25 cellular contexts compared by ENCODE assay signal in genomic region chr22:37139762-37140161, GRCh38. TPM values are rescaled to one million over a fixed set of nuclear protein-coding genes. Genes with fewer than 3 reads are reported as not detected.
DNase-seq lines count a peak whose midpoint lies in the region; ATAC-seq and TF ChIP-seq lines count a peak whose summit lies in the region.
"Had no signal": no experiment of that assay in that cellular context is flagged by ENCODE, and none has a peak within 500 bp of the region (broad histone marks: within the 10 kb centered on the region; RNA-seq: fewer than 3 reads in every experiment).

No MANE protein-coding gene starts in this region.

- WGBS in adrenal gland, 4 donors = 79 to 95% (median 83%) methylated on average over 2 to 7 of the region's 7 CpGs; no CpG with 5 or more reads in 1 of the 4 donors

- peaks cover 86% of the 10 kb centered on the region for H3K36me3 Mint-ChIP-seq in activated CD4-positive, alpha-beta T cell treated with anti-CD3 and anti-CD28 coated beads for 36 hours (ENCODE audit: low read depth)
- H3K36me3 Mint-ChIP-seq in activated B cell treated with CpG ODN at 0.5 μM for 24 hours (ENCODE audit: low read depth) = no peaks in the 10 kb centered on the region
- H3K36me3 Mint-ChIP-seq in natural killer cell treated with Interleukin-12 subunit alpha and Interleukin-12 subunit beta and Interleukin-15 and Interleukin-18, amount 100 ng/mL, for 72 hours = peaks cover 37% of the 10 kb centered on the region
- H3K36me3 Mint-ChIP-seq: IgD-negative memory B cell had no signal

- H3K36me3 ChIP-seq in adrenal gland (replicated peaks in 1 of 2) = no peaks in the 10 kb centered on the region
- H3K36me3 ChIP-seq: BE2C, cardiac muscle cell had no signal

- TF ChIP-seq POLR2A in adrenal gland (IDR thresholded peaks at IDR 0.05) = no peak

- H3K27me3 ChIP-seq in adrenal gland = no peaks in the 10 kb centered on the region
- H3K27me3 ChIP-seq: BE2C, cardiac muscle cell had no signal

- H3K4me1 Mint-ChIP-seq in activated CD4-positive, alpha-beta T cell treated with anti-CD3 and anti-CD28 coated beads for 36 hours = peaks cover 56% of the 10 kb centered on the region
- peaks cover 20% of the 10 kb centered on the region for H3K4me1 Mint-ChIP-seq in activated B cell treated with CpG ODN at 0.5 μM for 24 hours
- peaks cover 70 to 81% of the 10 kb centered on the region in 2 donors for H3K4me1 Mint-ChIP-seq in natural killer cell treated with Interleukin-12 subunit alpha and Interleukin-12 subunit beta and Interleukin-15 and Interleukin-18, amount 100 ng/mL, for 72 hours (ENCODE audit: low read depth in 2 of 2)

- H3K4me3 Mint-ChIP-seq in activated CD4-positive, alpha-beta T cell treated with anti-CD3 and anti-CD28 coated beads for 36 hours = no peak overlapping the region
- no peak overlapping the region for H3K4me3 Mint-ChIP-seq in activated B cell treated with CpG ODN at 0.5 μM for 24 hours
- H3K4me3 Mint-ChIP-seq in natural killer cell treated with Interleukin-12 subunit alpha and Interleukin-12 subunit beta and Interleukin-15 and Interleukin-18, amount 100 ng/mL, for 72 hours = peak overlapping the region; percentile 78
- H3K4me3 Mint-ChIP-seq: activated CD4-positive, alpha-beta T cell treated with anti-CD3 and anti-CD28 coated beads, Interleukin-2, amount 10 ng/mL, durations not matched to agents 7 days and 5 days; activated T-cell treated with anti-CD3 and anti-CD28 coated beads, Interleukin-2, amount 50 U/mL, for 4 hours; dendritic cell treated with granulocyte-macrophage colony-stimulating factor and Interleukin-4, amounts not matched to agents 40 ng/mL and 50 ng/mL, for 4 days; IgD-negative memory B cell; naive thymus-derived CD4-positive, alpha-beta T cell had no signal

- H3K9me3 Mint-ChIP-seq in activated CD4-positive, alpha-beta T cell treated with anti-CD3 and anti-CD28 coated beads for 36 hours (ENCODE audit: low read depth) = no peaks in the 10 kb centered on the region
- H3K9me3 Mint-ChIP-seq in activated B cell treated with CpG ODN at 0.5 μM for 24 hours = no peaks in the 10 kb centered on the region
- no peaks in the 10 kb centered on the region for H3K9me3 Mint-ChIP-seq in natural killer cell treated with Interleukin-12 subunit alpha and Interleukin-12 subunit beta and Interleukin-15 and Interleukin-18, amount 100 ng/mL, for 72 hours
- H3K9me3 Mint-ChIP-seq: activated CD4-positive, alpha-beta T cell treated with anti-CD3 and anti-CD28 coated beads, Interleukin-2, amount 10 ng/mL, durations not matched to agents 7 days and 5 days; activated T-cell treated with anti-CD3 and anti-CD28 coated beads, Interleukin-2, amount 50 U/mL, for 4 hours; dendritic cell treated with granulocyte-macrophage colony-stimulating factor and Interleukin-4, amounts not matched to agents 40 ng/mL and 50 ng/mL, for 4 days; IgD-negative memory B cell; naive thymus-derived CD4-positive, alpha-beta T cell had no signal

- DNase-seq in activated CD4-positive, alpha-beta T cell treated with anti-CD3 and anti-CD28 coated beads for 36 hours = no peak
- DNase-seq in activated CD4-positive, alpha-beta T cell treated with anti-CD3 and anti-CD28 coated beads for 4 hours = no peak
- no peak for DNase-seq in GM12864 (ENCODE audit: low read depth)
- no peak for DNase-seq in activated B cell treated with CpG ODN at 0.5 μM for 24 hours
- no peak for DNase-seq in natural killer cell treated with Interleukin-12 subunit alpha and Interleukin-12 subunit beta and Interleukin-15 and Interleukin-18, amount 100 ng/mL, for 72 hours (ENCODE audit: low spot score)
- DNase-seq in SIG-M5 (lab: John Stamatoyannopoulos, UW) = no peak
- no peak for DNase-seq in epidermal melanocyte (ENCODE audit: insufficient read length, low spot score)
- no peak for DNase-seq in adrenal gland
- DNase-seq: activated CD4-positive, alpha-beta T cell treated with anti-CD3 and anti-CD28 coated beads, Interleukin-2, amount 10 ng/mL, durations not matched to agents 7 days and 5 days; activated T-cell treated with anti-CD3 and anti-CD28 coated beads, Interleukin-2, amount 50 U/mL, for 4 hours; amniotic stem cell; BE2C; kidney; mammary epithelial cell; MM.1S; naive thymus-derived CD4-positive, alpha-beta T cell; NCI-H1694; NCI-H345 had no signal

- intact Hi-C loops in activated CD4-positive, alpha-beta T cell treated with anti-CD3 and anti-CD28 coated beads for 36 hours (cut with DNase I, micrococcal nuclease) = loop anchor here in 1 of 2 experiments (1.0 kb wide), 1 partner anchor 10 kb away; the partner anchor contains the start of gene IL2RB
- intact Hi-C loops in activated B cell treated with CpG ODN at 0.5 μM for 24 hours (cut with micrococcal nuclease) (loop anchor here (1.0 to 5.0 kb wide), 2 partner anchors 17 to 62 kb away; no protein-coding TSS in a partner anchor), adrenal gland (cut with DNase I) (no loop called here)

- H3K27me3 Mint-ChIP-seq in activated CD4-positive, alpha-beta T cell treated with anti-CD3 and anti-CD28 coated beads for 36 hours = no peaks in the 10 kb centered on the region
- no peaks in the 10 kb centered on the region for H3K27me3 Mint-ChIP-seq in activated B cell treated with CpG ODN at 0.5 μM for 24 hours
- no peaks in the 10 kb centered on the region for H3K27me3 Mint-ChIP-seq in natural killer cell treated with Interleukin-12 subunit alpha and Interleukin-12 subunit beta and Interleukin-15 and Interleukin-18, amount 100 ng/mL, for 72 hours
- H3K27me3 Mint-ChIP-seq: activated CD4-positive, alpha-beta T cell treated with anti-CD3 and anti-CD28 coated beads, Interleukin-2, amount 10 ng/mL, durations not matched to agents 7 days and 5 days; IgD-negative memory B cell; naive thymus-derived CD4-positive, alpha-beta T cell had no signal

- peak overlapping the region; percentile 93 for H3K27ac Mint-ChIP-seq in activated CD4-positive, alpha-beta T cell treated with anti-CD3 and anti-CD28 coated beads for 36 hours
- H3K27ac Mint-ChIP-seq in activated B cell treated with CpG ODN at 0.5 μM for 24 hours = peak overlapping the region; percentile 51
- peak overlapping the region; percentile 90 to 93 for H3K27ac Mint-ChIP-seq in natural killer cell treated with Interleukin-12 subunit alpha and Interleukin-12 subunit beta and Interleukin-15 and Interleukin-18, amount 100 ng/mL, for 72 hours
- H3K27ac Mint-ChIP-seq: activated CD4-positive, alpha-beta T cell treated with anti-CD3 and anti-CD28 coated beads, Interleukin-2, amount 10 ng/mL, durations not matched to agents 7 days and 5 days; dendritic cell treated with granulocyte-macrophage colony-stimulating factor and Interleukin-4, amounts not matched to agents 40 ng/mL and 50 ng/mL, for 4 days had no signal

- TF ChIP-seq CTCF in GM12864 (IDR thresholded peaks at IDR 0.05; ENCODE audit: low read depth, low read length, missing control alignments) (peak; percentile 7), activated B cell treated with CpG ODN at 0.5 μM for 24 hours (IDR thresholded peaks at IDR 0.05) (no peak), adrenal gland (IDR thresholded peaks at IDR 0.05) (no peak)

- POLR2A ChIA-PET in activated CD4-positive, alpha-beta T cell treated with anti-CD3 and anti-CD28 coated beads for 36 hours (lab: Charles Lee) = interaction anchor here (1.2 to 1.3 kb wide), 2 partner anchors 22 to 24 kb away, joined by 3 read pairs; no protein-coding TSS in a partner anchor
- POLR2A ChIA-PET in activated B cell treated with CpG ODN at 0.5 μM for 24 hours (lab: Charles Lee) = interaction anchor here (0.5 to 2.9 kb wide), 4 partner anchors 10 to 20 kb away, joined by 3 to 10 read pairs (median 8); partner anchors contain the start of gene IL2RB

- no peaks in the 10 kb centered on the region for H3K9me3 ChIP-seq in adrenal gland (replicated peaks in 1 of 3)
- H3K9me3 ChIP-seq: BE2C had no signal

- no peaks in the 10 kb centered on the region for H3K4me1 ChIP-seq in adrenal gland (replicated peaks in 1 of 2)
- H3K4me1 ChIP-seq: BE2C had no signal

- no peak overlapping the region for H3K4me3 ChIP-seq in GM12864 (ENCODE audit: low read depth, low read length)
- no peak overlapping the region for H3K4me3 ChIP-seq in adrenal gland
- H3K4me3 ChIP-seq: cardiac muscle cell had no signal

- ATAC-seq in activated CD4-positive, alpha-beta T cell treated with anti-CD3 and anti-CD28 coated beads for 36 hours = no peak
- ATAC-seq in activated B cell treated with CpG ODN at 0.5 μM for 24 hours (ENCODE audit: low read depth) = peak; percentile 62
- peak; percentile 31 to 59 for ATAC-seq in natural killer cell treated with Interleukin-12 subunit alpha and Interleukin-12 subunit beta and Interleukin-15 and Interleukin-18, amount 100 ng/mL, for 72 hours
- ATAC-seq: naive thymus-derived CD4-positive, alpha-beta T cell had no signal

- H3K27ac ChIP-seq in adrenal gland = no peak overlapping the region
- H3K27ac ChIP-seq: cardiac muscle cell, HL-60 had no signal

- CTCF ChIA-PET in activated CD4-positive, alpha-beta T cell treated with anti-CD3 and anti-CD28 coated beads for 36 hours (lab: Charles Lee) = interaction anchor here (0.5 to 3.1 kb wide), 10 partner anchors 9 to 134 kb away, joined by 3 to 18 read pairs (median 4); partner anchors contain the start of gene IL2RB
- CTCF ChIA-PET in activated B cell treated with CpG ODN at 0.5 μM for 24 hours (lab: Charles Lee) = interaction anchor here (0.6 to 1.1 kb wide), 2 partner anchors 11 to 23 kb away, joined by 3 read pairs; no protein-coding TSS in a partner anchor

RNA-seq across cellular contexts. Expression of gene IL2RB, which starts 10.0 kb away (rescaled TPM):
- 100 to 1,000 TPM; 204 to 231 TPM for total RNA-seq in activated CD4-positive, alpha-beta T cell treated with anti-CD3 and anti-CD28 coated beads for 36 hours
- total RNA-seq in activated B cell treated with CpG ODN at 0.5 μM for 24 hours (11.0 and 12.7 TPM in 2 replicates), adrenal gland (1 to 10 TPM in 5 of 8 donors, under 1 TPM in 3; 0.43 to 2.1 (median 1.4) TPM)
- 100 to 1,000 TPM; 508 to 635 TPM for total RNA-seq in natural killer cell treated with Interleukin-12 subunit alpha and Interleukin-12 subunit beta and Interleukin-15 and Interleukin-18, amount 100 ng/mL, for 72 hours
- polyA plus RNA-seq in adrenal gland = under 1 TPM; 0.34 to 0.48 (median 0.40) TPM
- total RNA-seq: A172 had no signal
- polyA plus RNA-seq: cardiac muscle cell had no signal

RNA-seq across cellular contexts. Expression of gene TMPRSS6, which starts 30.2 kb away (rescaled TPM):
- 10 to 100 TPM; 17.6 to 20.2 TPM for total RNA-seq in activated CD4-positive, alpha-beta T cell treated with anti-CD3 and anti-CD28 coated beads for 36 hours
- 4.6 and 5.4 TPM in 2 replicates for total RNA-seq in activated B cell treated with CpG ODN at 0.5 μM for 24 hours
- 1 to 10 TPM; 1.8 to 1.9 TPM for total RNA-seq in natural killer cell treated with Interleukin-12 subunit alpha and Interleukin-12 subunit beta and Interleukin-15 and Interleukin-18, amount 100 ng/mL, for 72 hours
- total RNA-seq in adrenal gland = 1 to 10 TPM in 1 of 8 donors, under 1 TPM in 2, not detected in 5; under 0.01 to 1.2 (median 0.14) TPM
- under 1 TPM in 2 of 3 donors, not detected in 1; 0.07 to 0.08 TPM for polyA plus RNA-seq in adrenal gland
- total RNA-seq: A172, cardiac muscle cell, fibroblast of villous mesenchyme, mammary epithelial cell, subcutaneous adipose tissue had no signal
- polyA plus RNA-seq: IgD-negative memory B cell; mammary epithelial cell; naive thymus-derived CD4-positive, alpha-beta T cell had no signal

RNA-seq across cellular contexts. Expression of gene C1QTNF6, which starts 48.3 kb away (rescaled TPM):
- 1 to 10 TPM; 8.4 to 8.7 TPM for total RNA-seq in activated CD4-positive, alpha-beta T cell treated with anti-CD3 and anti-CD28 coated beads for 36 hours
- total RNA-seq in activated B cell treated with CpG ODN at 0.5 μM for 24 hours (5.2 and 8.2 TPM in 2 replicates), adrenal gland (10 to 100 TPM in 1 of 8 donors, 1 to 10 TPM in 7; 2.2 to 28.6 (median 5.9) TPM)
- 1 to 10 TPM; 1.3 to 3.9 TPM for total RNA-seq in natural killer cell treated with Interleukin-12 subunit alpha and Interleukin-12 subunit beta and Interleukin-15 and Interleukin-18, amount 100 ng/mL, for 72 hours
- 10 to 100 TPM in 2 of 3 donors, 1 to 10 TPM in 1; 2.9 to 45.7 (median 17.9) TPM for polyA plus RNA-seq in adrenal gland

Comparison
In these comparisons a context has a peak if more than half of its experiments do, and no peak if none do; other contexts are left out.
1. RNA of gene IL2RB, which starts 10.0 kb away (total RNA-seq): 508 to 635 TPM in natural killer cell treated with Interleukin-12 subunit alpha and Interleukin-12 subunit beta and Interleukin-15 and Interleukin-18, amount 100 ng/mL, for 72 hours and 204 to 231 TPM in activated CD4-positive, alpha-beta T cell treated with anti-CD3 and anti-CD28 coated beads for 36 hours; 11.0 to 12.7 TPM in activated B cell treated with CpG ODN at 0.5 μM for 24 hours and 0.43 to 2.1 TPM in adrenal gland; every median in the first group is over 10 times any median in the second.
2. Peak in every context shown above with its lines, with median percentiles within 50 percentile points of each other: H3K27ac Mint-ChIP-seq.